Comparison of ENCODE assay signal across 8 cellular contexts in genomic region chr11:129143335-129143734, GRCh38. TPM values are rescaled to one million over a fixed set of nuclear protein-coding genes. Genes with fewer than 3 reads are reported as not detected.
DNase-seq lines count a peak whose midpoint lies in the region; ATAC-seq and TF ChIP-seq lines count a peak whose summit lies in the region.

No MANE protein-coding gene starts in this region.

- intact Hi-C loops in stomach (cut with DNase I; ENCODE audit: low total_unique reads) = no loop called here

- H3K36me3 ChIP-seq in stomach = no peaks in the 10 kb centered on the region

- TF ChIP-seq CTCF in HFF-Myc (IDR thresholded peaks at IDR 0.05; ENCODE audit: low read depth, low read length, missing control alignments) = no peak
- TF ChIP-seq CTCF in stomach (IDR thresholded peaks at IDR 0.05) = no peak

- no peaks in the 10 kb centered on the region for H3K27me3 ChIP-seq in stomach

- DNase-seq in HFF-Myc (ENCODE audit: extremely low read depth, low read depth) (peak; percentile 89), amygdala (lab: John Stamatoyannopoulos, UW) (peak in 38 of 56 donors; percentile 2 to 91 (median 36)), iPS-NIHi11 (ENCODE audit: low spot score) (peak; percentile 46), stomach (peak; percentile 81), NCI-H524 treated with DMSO at 0.1 percent for 48 hours (lab: John Stamatoyannopoulos, UW) (no peak)

- peak overlapping the region in 1 of 5 donors; percentile 43 for H3K27ac ChIP-seq in stomach

- H3K4me1 ChIP-seq in stomach = peaks cover 0 to 23% (median 5%) of the 10 kb centered on the region in 4 donors

- H3K9me3 ChIP-seq in stomach = no peaks in the 10 kb centered on the region

- no peak for TF ChIP-seq POLR2A in stomach (IDR thresholded peaks at IDR 0.05)

- no peak for TF ChIP-seq EP300 in stomach (IDR thresholded peaks at IDR 0.05)

- H3K4me3 ChIP-seq in HFF-Myc (replicated peaks; ENCODE audit: low read depth, low read length) = no peak overlapping the region
- H3K4me3 ChIP-seq in stomach = no peak overlapping the region

- no peak for ATAC-seq in GM21390 (IDR thresholded peaks at IDR 0.05; ENCODE audit: unreplicated experiment)
- no peak for ATAC-seq in GM21717 (IDR thresholded peaks at IDR 0.05; ENCODE audit: unreplicated experiment)
- no peak for ATAC-seq in HG03457 (IDR thresholded peaks at IDR 0.05; ENCODE audit: unreplicated experiment)

- 39 to 51% (median 44%) methylated on average over 8 of the region's 8 CpGs for WGBS in stomach, 5 donors

RNA-seq across cellular contexts. Expression of gene ARHGAP32, which starts 48.8 kb away (rescaled TPM):
- total RNA-seq in stomach = 10 to 100 TPM; 30.0 to 70.1 (median 45.5) TPM
- polyA plus RNA-seq in stomach = 1 to 10 TPM; 2.9 to 4.6 (median 4.3) TPM
